ENCODE assay signal across 2 cellular contexts in the genomic region with DNA sequence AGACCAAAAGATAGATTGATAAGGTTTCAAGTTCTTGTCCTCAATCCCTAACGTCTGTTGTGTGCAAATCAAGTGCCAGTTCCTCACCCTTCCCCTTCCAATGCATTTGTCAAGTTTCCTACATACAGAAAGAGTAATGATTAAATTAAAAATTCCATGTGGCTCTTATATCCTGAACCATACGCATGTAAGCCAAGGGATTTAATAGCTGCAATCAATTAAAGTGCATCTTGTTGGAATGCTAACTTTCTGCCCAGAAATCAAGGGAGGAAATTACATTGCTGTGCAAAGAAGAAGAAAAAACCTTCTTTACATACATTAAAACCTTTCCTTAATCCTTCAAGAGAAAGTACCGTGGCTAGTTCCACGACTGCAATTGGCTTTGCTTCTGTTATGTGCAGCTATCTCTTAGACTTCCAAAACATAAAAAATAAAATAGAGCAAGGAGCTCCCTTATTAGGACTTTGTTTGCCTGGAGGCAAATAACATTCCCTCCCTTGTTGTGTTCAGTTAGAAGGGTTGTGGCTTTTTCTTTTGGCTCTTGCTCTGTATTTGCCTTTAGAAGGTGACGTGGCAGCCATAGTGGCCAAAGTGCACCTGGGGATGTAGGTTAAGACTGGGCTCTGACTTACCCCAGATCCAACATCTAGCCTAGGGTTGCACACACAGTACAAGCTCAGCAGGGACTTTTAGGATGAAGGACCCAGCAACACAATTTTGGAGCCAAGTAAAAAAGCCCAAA.
TF ChIP-seq lines count a peak whose summit lies in the region.

No MANE protein-coding gene starts in this region.

TF ChIP-seq in IMR-90, 13 proteins besides CTCF, POLR2A, EP300 and RAD21 (continued from another document):
- TF ChIP-seq MAZ (IDR thresholded peaks at IDR 0.05; ENCODE audit: borderline replicate concordance, low read depth, low read length), result no peak
- no peak for TF ChIP-seq SMC3 (IDR thresholded peaks at IDR 0.05; ENCODE audit: low read depth, low read length)
- no peak for TF ChIP-seq MXI1 (IDR thresholded peaks at IDR 0.05; ENCODE audit: borderline replicate concordance, low read depth, low read length)
- TF ChIP-seq, protein P1, sequence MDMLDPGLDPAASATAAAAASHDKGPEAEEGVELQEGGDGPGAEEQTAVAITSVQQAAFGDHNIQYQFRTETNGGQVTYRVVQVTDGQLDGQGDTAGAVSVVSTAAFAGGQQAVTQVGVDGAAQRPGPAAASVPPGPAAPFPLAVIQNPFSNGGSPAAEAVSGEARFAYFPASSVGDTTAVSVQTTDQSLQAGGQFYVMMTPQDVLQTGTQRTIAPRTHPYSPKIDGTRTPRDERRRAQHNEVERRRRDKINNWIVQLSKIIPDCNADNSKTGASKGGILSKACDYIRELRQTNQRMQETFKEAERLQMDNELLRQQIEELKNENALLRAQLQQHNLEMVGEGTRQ (IDR thresholded peaks at IDR 0.05; ENCODE audit: low read depth, low read length), result no peak
- TF ChIP-seq BHLHE40 (IDR thresholded peaks at IDR 0.05; ENCODE audit: low read depth, low read length), result no peak
- no peak for TF ChIP-seq RCOR1 (IDR thresholded peaks at IDR 0.05; ENCODE audit: insufficient replicate concordance, low read length)
- TF ChIP-seq FOS (IDR thresholded peaks at IDR 0.05; ENCODE audit: low read depth, low read length), result no peak
TF ChIP-seq in IMR-90: peak in this region for 0.

TF ChIP-seq in liver, 16 proteins besides CTCF, POLR2A, EP300 and RAD21 (continued from another document):
- TF ChIP-seq MAX (IDR thresholded peaks at IDR 0.05) (no peak), JUND (IDR thresholded peaks at IDR 0.05) (no peak), GABPA (IDR thresholded peaks at IDR 0.05 in 1 of 2, conservative IDR thresholded peaks at IDR 0.05 in 1 of 2) (no peak), RXRA (IDR thresholded peaks at IDR 0.05) (peak; percentile 36 to 39), HNF4G (IDR thresholded peaks at IDR 0.05) (peak; percentile 54), ATF3 (IDR thresholded peaks at IDR 0.05) (no peak), ZBTB33 (IDR thresholded peaks at IDR 0.05) (no peak), HNF4A (conservative IDR thresholded peaks at IDR 0.05) (peak; percentile 66 to 84), YY1 (IDR thresholded peaks at IDR 0.05) (peak; percentile 25), TAF1 (conservative IDR thresholded peaks at IDR 0.05) (peak; percentile 14), EGR1 (IDR thresholded peaks at IDR 0.05; ENCODE audit: low read depth in 2 of 2) (no peak)
- TF ChIP-seq, protein P2, sequence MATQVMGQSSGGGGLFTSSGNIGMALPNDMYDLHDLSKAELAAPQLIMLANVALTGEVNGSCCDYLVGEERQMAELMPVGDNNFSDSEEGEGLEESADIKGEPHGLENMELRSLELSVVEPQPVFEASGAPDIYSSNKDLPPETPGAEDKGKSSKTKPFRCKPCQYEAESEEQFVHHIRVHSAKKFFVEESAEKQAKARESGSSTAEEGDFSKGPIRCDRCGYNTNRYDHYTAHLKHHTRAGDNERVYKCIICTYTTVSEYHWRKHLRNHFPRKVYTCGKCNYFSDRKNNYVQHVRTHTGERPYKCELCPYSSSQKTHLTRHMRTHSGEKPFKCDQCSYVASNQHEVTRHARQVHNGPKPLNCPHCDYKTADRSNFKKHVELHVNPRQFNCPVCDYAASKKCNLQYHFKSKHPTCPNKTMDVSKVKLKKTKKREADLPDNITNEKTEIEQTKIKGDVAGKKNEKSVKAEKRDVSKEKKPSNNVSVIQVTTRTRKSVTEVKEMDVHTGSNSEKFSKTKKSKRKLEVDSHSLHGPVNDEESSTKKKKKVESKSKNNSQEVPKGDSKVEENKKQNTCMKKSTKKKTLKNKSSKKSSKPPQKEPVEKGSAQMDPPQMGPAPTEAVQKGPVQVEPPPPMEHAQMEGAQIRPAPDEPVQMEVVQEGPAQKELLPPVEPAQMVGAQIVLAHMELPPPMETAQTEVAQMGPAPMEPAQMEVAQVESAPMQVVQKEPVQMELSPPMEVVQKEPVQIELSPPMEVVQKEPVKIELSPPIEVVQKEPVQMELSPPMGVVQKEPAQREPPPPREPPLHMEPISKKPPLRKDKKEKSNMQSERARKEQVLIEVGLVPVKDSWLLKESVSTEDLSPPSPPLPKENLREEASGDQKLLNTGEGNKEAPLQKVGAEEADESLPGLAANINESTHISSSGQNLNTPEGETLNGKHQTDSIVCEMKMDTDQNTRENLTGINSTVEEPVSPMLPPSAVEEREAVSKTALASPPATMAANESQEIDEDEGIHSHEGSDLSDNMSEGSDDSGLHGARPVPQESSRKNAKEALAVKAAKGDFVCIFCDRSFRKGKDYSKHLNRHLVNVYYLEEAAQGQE (IDR thresholded peaks at IDR 0.05), result peak; percentile 24
TF ChIP-seq in liver: peak in this region for 7.
